ENCODE assay signal across 21 cellular contexts in genomic region chr4:158050942-158051341, GRCh38.
A peak's percentile ranks its signal among the peaks of the same experiment; 100 is the strongest.
DNase-seq lines count a peak whose midpoint lies in the region; ATAC-seq, FAIRE-seq and TF ChIP-seq lines count a peak whose summit lies in the region.
"Had no signal": no experiment of that assay in that cellular context is flagged by ENCODE, and none has a peak within 500 bp of the region (broad histone marks: within the 10 kb centered on the region; RNA-seq: fewer than 3 reads in every experiment).

No MANE protein-coding gene starts in this region.

- H3K27ac Mint-ChIP-seq in astrocyte (ENCODE audit: unreplicated experiment) (peak overlapping the region; percentile 68), endothelial cell (ENCODE audit: unreplicated experiment) (no peak overlapping the region)
- H3K27ac Mint-ChIP-seq: activated CD4-positive, alpha-beta T cell treated with anti-CD3 and anti-CD28 coated beads, Interleukin-2, amount 10 ng/mL, durations not matched to agents 7 days and 5 days; CD14-positive monocyte; T-helper 1 cell treated with Interleukin-12 subunit alpha and Interleukin-12 subunit beta and Interleukin-4 antibody, amounts not matched to agents 30 μg/mL and 1 μg/mL, for 36 hours had no signal

- H3K4me3 ChIP-seq in GM23248 (peak overlapping the region; percentile 49), astrocyte (ENCODE audit: insufficient read depth, low read depth, low read length) (no peak overlapping the region), right atrium auricular region (no peak overlapping the region), smooth muscle cell (no peak overlapping the region)
- H3K4me3 ChIP-seq: adrenal gland had no signal

- H3K4me2 ChIP-seq in GM23248 (ENCODE audit: unreplicated experiment) (peak overlapping the region; percentile 88), astrocyte (ENCODE audit: low read length) (peak overlapping the region; percentile 41), smooth muscle cell (peak overlapping the region; percentile 75)

- no peaks in the 10 kb centered on the region for H3K27me3 Mint-ChIP-seq in astrocyte (ENCODE audit: low read depth, unreplicated experiment)
- no peaks in the 10 kb centered on the region for H3K27me3 Mint-ChIP-seq in endothelial cell (ENCODE audit: unreplicated experiment)
- H3K27me3 Mint-ChIP-seq: activated CD4-positive, alpha-beta T cell treated with anti-CD3 and anti-CD28 coated beads, Interleukin-2, amount 10 ng/mL, durations not matched to agents 7 days and 5 days had no signal

- H4K20me1 ChIP-seq in GM23248 (ENCODE audit: insufficient read depth) (no peaks in the 10 kb centered on the region), astrocyte (ENCODE audit: insufficient read depth, low read length) (no peaks in the 10 kb centered on the region), smooth muscle cell (ENCODE audit: low read depth) (no peaks in the 10 kb centered on the region)

- H3K27me3 ChIP-seq in GM23248 (replicated peaks; ENCODE audit: insufficient read depth): no peaks in the 10 kb centered on the region
- H3K27me3 ChIP-seq in astrocyte (ENCODE audit: insufficient read depth, low read length): no peaks in the 10 kb centered on the region
- H3K27me3 ChIP-seq in right atrium auricular region: no peaks in the 10 kb centered on the region
- H3K27me3 ChIP-seq in smooth muscle cell (ENCODE audit: low read depth): no peaks in the 10 kb centered on the region
- H3K27me3 ChIP-seq: adrenal gland had no signal

- H3K36me3 ChIP-seq in GM23248 (ENCODE audit: low read depth) (no peaks in the 10 kb centered on the region), astrocyte (ENCODE audit: insufficient read depth, low read length) (no peaks in the 10 kb centered on the region), right atrium auricular region (no peaks in the 10 kb centered on the region), smooth muscle cell (ENCODE audit: low read depth) (no peaks in the 10 kb centered on the region)
- H3K36me3 ChIP-seq: adrenal gland had no signal

- H3K9me2 ChIP-seq in GM23248 (ENCODE audit: insufficient read depth): no peaks in the 10 kb centered on the region

- H3K4me3 Mint-ChIP-seq in astrocyte (ENCODE audit: unreplicated experiment): no peak overlapping the region
- H3K4me3 Mint-ChIP-seq in endothelial cell (ENCODE audit: unreplicated experiment): no peak overlapping the region
- H3K4me3 Mint-ChIP-seq: activated CD4-positive, alpha-beta T cell treated with anti-CD3 and anti-CD28 coated beads, Interleukin-2, amount 10 ng/mL, durations not matched to agents 7 days and 5 days; CD14-positive monocyte; T-helper 1 cell treated with Interleukin-12 subunit alpha and Interleukin-12 subunit beta and Interleukin-4 antibody, amounts not matched to agents 30 μg/mL and 1 μg/mL, for 36 hours had no signal

- peaks cover 29% of the 10 kb centered on the region for H3K4me1 ChIP-seq in GM23248 (ENCODE audit: insufficient read depth)
- peaks cover 13% of the 10 kb centered on the region for H3K4me1 ChIP-seq in astrocyte (ENCODE audit: insufficient read depth, low read length)
- H3K4me1 ChIP-seq in right atrium auricular region: peaks cover 0 to 4% of the 10 kb centered on the region in 2 donors
- H3K4me1 ChIP-seq in smooth muscle cell (ENCODE audit: low read depth): peaks cover 9% of the 10 kb centered on the region

- H2AFZ ChIP-seq in GM23248: no peak overlapping the region
- no peak overlapping the region for H2AFZ ChIP-seq in astrocyte (ENCODE audit: low read depth, low read length)
- H2AFZ ChIP-seq in smooth muscle cell (ENCODE audit: low read depth): no peak overlapping the region

- H3K9me3 ChIP-seq in GM23248 (ENCODE audit: low read depth): no peaks in the 10 kb centered on the region
- H3K9me3 ChIP-seq in astrocyte (ENCODE audit: insufficient read depth, low read depth, low read length): no peaks in the 10 kb centered on the region
- no peaks in the 10 kb centered on the region for H3K9me3 ChIP-seq in right atrium auricular region
- no peaks in the 10 kb centered on the region for H3K9me3 ChIP-seq in smooth muscle cell (replicated peaks; ENCODE audit: low read depth)
- H3K9me3 ChIP-seq: adrenal gland had no signal

- H3K36me3 Mint-ChIP-seq in astrocyte (ENCODE audit: low read depth, unreplicated experiment) (no peaks in the 10 kb centered on the region), endothelial cell (ENCODE audit: low read depth, unreplicated experiment) (no peaks in the 10 kb centered on the region)
- H3K36me3 Mint-ChIP-seq: CD14-positive monocyte had no signal

- H3K4me1 Mint-ChIP-seq in astrocyte (ENCODE audit: low read depth, unreplicated experiment): peaks cover 12% of the 10 kb centered on the region
- H3K4me1 Mint-ChIP-seq in endothelial cell (ENCODE audit: unreplicated experiment): no peaks in the 10 kb centered on the region
- H3K4me1 Mint-ChIP-seq: activated CD4-positive, alpha-beta T cell treated with anti-CD3 and anti-CD28 coated beads, Interleukin-2, amount 10 ng/mL, durations not matched to agents 7 days and 5 days; CD14-positive monocyte had no signal

- ATAC-seq in GM21390 (IDR thresholded peaks at IDR 0.05; ENCODE audit: unreplicated experiment) (no peak), HG02642 (IDR thresholded peaks at IDR 0.05; ENCODE audit: poor library complexity, unreplicated experiment) (no peak)

- no peak for FAIRE-seq in astrocyte (lab: Jason Lieb, UNC)
- FAIRE-seq: GM18507 had no signal

- DNase-seq in GM23248: peak; percentile 31
- no peak for DNase-seq in astrocyte (ENCODE audit: low read depth)
- no peak for DNase-seq in right atrium auricular region (ENCODE audit: low spot score)
- no peak for DNase-seq in smooth muscle cell (lab: John Stamatoyannopoulos, UW; ENCODE audit: unreplicated experiment)
- no peak for DNase-seq in endothelial cell (ENCODE audit: low spot score)
- no peak for DNase-seq in SIG-M5 treated with dmso at 0.1 percent for 504 hours (lab: John Stamatoyannopoulos, UW; ENCODE audit: unreplicated experiment)
- DNase-seq: ACHN; activated CD4-positive, alpha-beta T cell treated with anti-CD3 and anti-CD28 coated beads, Interleukin-2, amount 10 ng/mL, durations not matched to agents 7 days and 5 days; central memory CD4-positive, alpha-beta T cell; erythroblast; KG1; NCI-H1694; NCI-H345; SHP77 treated with DMSO at 0.1 percent for 48 hours; stimulated activated CD8-positive, alpha-beta memory T cell treated with anti-CD3 and anti-CD28 coated beads, Interleukin-4, amount 100 ng/mL, for 48 hours had no signal

- no peaks in the 10 kb centered on the region for H3K79me2 ChIP-seq in GM23248 (ENCODE audit: insufficient read depth)
- no peaks in the 10 kb centered on the region for H3K79me2 ChIP-seq in astrocyte (ENCODE audit: insufficient read depth, low read length)
- no peaks in the 10 kb centered on the region for H3K79me2 ChIP-seq in smooth muscle cell (ENCODE audit: low read depth)

- peaks cover 23% of the 10 kb centered on the region for H3F3A ChIP-seq in GM23248 (ENCODE audit: insufficient read depth)
- H3F3A ChIP-seq in smooth muscle cell (ENCODE audit: low read depth): peaks cover 9% of the 10 kb centered on the region

- H3K9me3 Mint-ChIP-seq in astrocyte (ENCODE audit: unreplicated experiment): peaks cover 3% of the 10 kb centered on the region
- no peaks in the 10 kb centered on the region for H3K9me3 Mint-ChIP-seq in endothelial cell (ENCODE audit: unreplicated experiment)
- H3K9me3 Mint-ChIP-seq: activated CD4-positive, alpha-beta T cell treated with anti-CD3 and anti-CD28 coated beads, Interleukin-2, amount 10 ng/mL, durations not matched to agents 7 days and 5 days; T-helper 1 cell treated with Interleukin-12 subunit alpha and Interleukin-12 subunit beta and Interleukin-4 antibody, amounts not matched to agents 30 μg/mL and 1 μg/mL, for 36 hours had no signal

- H3K9ac ChIP-seq in GM23248 (no peak overlapping the region), astrocyte (ENCODE audit: low read length) (no peak overlapping the region), smooth muscle cell (ENCODE audit: low read depth) (no peak overlapping the region)

- H3K27ac ChIP-seq in GM23248 (peak overlapping the region; percentile 60), astrocyte (ENCODE audit: low read depth, low read length) (peak overlapping the region; percentile 68), right atrium auricular region (peak overlapping the region; percentile 1 to 44), smooth muscle cell (ENCODE audit: low read depth) (peak overlapping the region; percentile 81)

- TF ChIP-seq CTCF in astrocyte (IDR thresholded peaks at IDR 0.05; ENCODE audit: insufficient read depth, low read depth, low read length): no peak
- no peak for TF ChIP-seq CTCF in right atrium auricular region (IDR thresholded peaks at IDR 0.05)
- TF ChIP-seq CTCF in smooth muscle cell (IDR thresholded peaks at IDR 0.05; ENCODE audit: borderline replicate concordance, insufficient read depth, poor library complexity, severe bottlenecking): no peak
- TF ChIP-seq CTCF in endothelial cell (IDR thresholded peaks at IDR 0.05; ENCODE audit: unreplicated experiment): no peak

- in situ Hi-C loops in GM23248 (cut with MboI): no loop called here

- WGBS in GM23248 (ENCODE audit: low coverage in 1 of 2, low lambda C conversion rate in 2 of 2, missing lambda C conversion rate in 2 of 2), 2 experiments: 58 to 59% methylated on average over 2 of the region's 2 CpGs
- WGBS in smooth muscle cell (ENCODE audit: low lambda C conversion rate): 45% methylated on average over 2 of the region's 2 CpGs

Comparison
In these comparisons a context has a peak if more than half of its experiments do, and no peak if none do; other contexts are left out.
1. H3K27ac ChIP-seq: peak in every context shown above with its lines; median percentile 81 in smooth muscle cell; 68 in astrocyte; 60 in GM23248; 22 in right atrium auricular region.